ENCODE assay signal across 11 cellular contexts in genomic region chr22:37281646-37282384, GRCh38. TPM values are rescaled to one million over a fixed set of nuclear protein-coding genes. Genes with fewer than 3 reads are reported as not detected.
DNase-seq lines count a peak whose midpoint lies in the region; ATAC-seq, FAIRE-seq and TF ChIP-seq lines count a peak whose summit lies in the region.
"Had no signal": no experiment of that assay in that cellular context is flagged by ENCODE, and none has a peak within 500 bp of the region (broad histone marks: within the 10 kb centered on the region; RNA-seq: fewer than 3 reads in every experiment).

No MANE protein-coding gene starts in this region.

- no peaks in the 10 kb centered on the region for H3K79me2 ChIP-seq in endothelial cell of umbilical vein (ENCODE audit: control insufficient read depth, insufficient read depth, low read length)

- no peak for TF ChIP-seq CTCF in RWPE1 (conservative IDR thresholded peaks at IDR 0.05; ENCODE audit: low read depth)
- TF ChIP-seq CTCF in endothelial cell of umbilical vein (IDR thresholded peaks at IDR 0.05; ENCODE audit: extremely low read depth in 1 of 2, insufficient read depth in 1 of 2, low read depth in 1 of 2, low read length in 2 of 2) = no peak
- TF ChIP-seq CTCF in suprapubic skin (IDR thresholded peaks at IDR 0.05) = no peak

- H3K9me3 ChIP-seq in endothelial cell of umbilical vein (replicated peaks; ENCODE audit: control insufficient read depth, insufficient read depth, low read length) (no peaks in the 10 kb centered on the region), suprapubic skin (no peaks in the 10 kb centered on the region)
- H3K9me3 ChIP-seq: heart right ventricle had no signal

- peak overlapping the region; percentile 34 for H2AFZ ChIP-seq in endothelial cell of umbilical vein (ENCODE audit: low read depth, low read length)

- H3K27ac ChIP-seq in RWPE1 (peak overlapping the region; percentile 25; the same call in 1 of the 2 replicates), endothelial cell of umbilical vein (ENCODE audit: insufficient read depth, low read depth, low read length) (no peak overlapping the region), suprapubic skin (peak overlapping the region; percentile 18)

- H3K4me2 ChIP-seq in endothelial cell of umbilical vein (ENCODE audit: insufficient read depth, low read length) = peak overlapping the region; percentile 13

- dilution Hi-C loops in endothelial cell of umbilical vein (cut with MboI; ENCODE audit: extremely low pct_ligation_motif_present, low sequenced_read_pairs) = no loop called here

- H3K27me3 Mint-ChIP-seq in activated naive CD4-positive, alpha-beta T cell treated with anti-CD3 and anti-CD28 coated beads for 36 hours (ENCODE audit: low read depth) = no peaks in the 10 kb centered on the region

- TF ChIP-seq POLR2A in endothelial cell of umbilical vein (IDR thresholded peaks at IDR 0.05; ENCODE audit: low read depth, low read length) (no peak), suprapubic skin (IDR thresholded peaks at IDR 0.05) (no peak)

- FAIRE-seq in endothelial cell of umbilical vein (lab: Jason Lieb, UNC) = no peak

- H3K4me1 ChIP-seq in endothelial cell of umbilical vein (ENCODE audit: control insufficient read depth, extremely low read depth, insufficient read depth, low read length) (peaks cover 10% of the 10 kb centered on the region), suprapubic skin (no peaks in the 10 kb centered on the region)

- TF ChIP-seq EP300 in suprapubic skin (IDR thresholded peaks at IDR 0.05) = no peak

- peak overlapping the region; percentile 97 for H3K27ac Mint-ChIP-seq in activated naive CD4-positive, alpha-beta T cell treated with anti-CD3 and anti-CD28 coated beads for 36 hours

- ATAC-seq in HG02798 (IDR thresholded peaks at IDR 0.05; ENCODE audit: poor library complexity, unreplicated experiment) (no peak), HG02840 (IDR thresholded peaks at IDR 0.05; ENCODE audit: low FRiP score, unreplicated experiment) (no peak)

- H4K20me1 ChIP-seq in endothelial cell of umbilical vein (replicated peaks; ENCODE audit: control insufficient read depth, extremely low read depth, insufficient read depth, low read length) = no peaks in the 10 kb centered on the region

- H3K4me3 Mint-ChIP-seq in activated naive CD4-positive, alpha-beta T cell treated with anti-CD3 and anti-CD28 coated beads for 36 hours = peak overlapping the region; percentile 85

- H3K36me3 ChIP-seq in endothelial cell of umbilical vein (ENCODE audit: control insufficient read depth in 2 of 2, extremely low read depth in 1 of 2, insufficient read depth in 2 of 2, low read length in 2 of 2) (no peaks in the 10 kb centered on the region), suprapubic skin (no peaks in the 10 kb centered on the region)

- intact Hi-C loops in activated naive CD4-positive, alpha-beta T cell treated with anti-CD3 and anti-CD28 coated beads for 36 hours (cut with micrococcal nuclease) = loop anchor here (2.0 kb wide), 2 partner anchors 39 to 63 kb away; no protein-coding TSS in a partner anchor
- intact Hi-C loops in endothelial cell of umbilical vein (cut with micrococcal nuclease) = no loop called here

- no peak overlapping the region for H3K9ac ChIP-seq in endothelial cell of umbilical vein (replicated peaks; ENCODE audit: extremely low read depth, insufficient read depth, low read length)

- CTCF ChIA-PET in activated naive CD4-positive, alpha-beta T cell treated with anti-CD3 and anti-CD28 coated beads for 36 hours (lab: Charles Lee) = interaction anchor here (0.7 to 4.6 kb wide), 8 partner anchors 9 to 285 kb away, joined by 3 to 17 read pairs (median 5); no protein-coding TSS in a partner anchor
- CTCF ChIA-PET in RWPE1 (lab: Yijun Ruan, JAX) = no interaction called here
- CTCF ChIA-PET in endothelial cell of umbilical vein (lab: Charles Lee) = interaction anchor here (0.9 to 1.0 kb wide), 2 partner anchors 22 kb away, joined by 3 to 4 read pairs; no protein-coding TSS in a partner anchor

- H3K9me1 ChIP-seq in endothelial cell of umbilical vein (replicated peaks; ENCODE audit: control insufficient read depth, extremely low read depth, insufficient read depth, low read length) = no peaks in the 10 kb centered on the region

- peak; percentile 40 for DNase-seq in activated naive CD4-positive, alpha-beta T cell treated with anti-CD3 and anti-CD28 coated beads for 36 hours
- DNase-seq in activated naive CD4-positive, alpha-beta T cell (lab: John Stamatoyannopoulos, UW) = no peak
- no peak for DNase-seq in RWPE1 (ENCODE audit: low spot score)
- DNase-seq in endothelial cell of umbilical vein (ENCODE audit: low read depth, low spot score) = no peak
- no peak for DNase-seq in suprapubic skin (ENCODE audit: low spot score in 2 of 2)
- DNase-seq in DMS79 (lab: John Stamatoyannopoulos, UW) = no peak
- DNase-seq: cortex of kidney, NCI-H1694 treated with DMSO at 0.1 percent for 48 hours had no signal

- no peaks in the 10 kb centered on the region for H3K9me3 Mint-ChIP-seq in activated naive CD4-positive, alpha-beta T cell treated with anti-CD3 and anti-CD28 coated beads for 36 hours

- WGBS in suprapubic skin = 75% methylated on average over 12 of the region's 12 CpGs

- no peak overlapping the region for H3K4me3 ChIP-seq in endothelial cell of umbilical vein (replicated peaks in 1 of 3; ENCODE audit: insufficient read depth in 1 of 3, low read depth in 1 of 3, low read length in 3 of 3)
- H3K4me3 ChIP-seq in suprapubic skin = peak overlapping the region; percentile 39

- POLR2A ChIA-PET in RWPE1 (lab: Yijun Ruan, JAX; ENCODE audit: low non-redundant PET) = no interaction called here
- POLR2A ChIA-PET in endothelial cell of umbilical vein (lab: Charles Lee) = no interaction called here

- H3K27me3 ChIP-seq in endothelial cell of umbilical vein (ENCODE audit: control insufficient read depth in 2 of 2, insufficient read depth in 2 of 2, low read length in 2 of 2) (no peaks in the 10 kb centered on the region), suprapubic skin (peaks cover 59% of the 10 kb centered on the region)

- BruUV-seq in endothelial cell of umbilical vein (replicated peaks; lab: Mats Ljungman, UMichigan) = no TSS peak

- peaks cover 48% of the 10 kb centered on the region for H3K4me1 Mint-ChIP-seq in activated naive CD4-positive, alpha-beta T cell treated with anti-CD3 and anti-CD28 coated beads for 36 hours (ENCODE audit: low read depth)

- peaks cover 5% of the 10 kb centered on the region for H3K36me3 Mint-ChIP-seq in activated naive CD4-positive, alpha-beta T cell treated with anti-CD3 and anti-CD28 coated beads for 36 hours (ENCODE audit: low read depth)

TF ChIP-seq in endothelial cell of umbilical vein, 7 proteins besides CTCF, POLR2A, EP300 and RAD21:
- TF ChIP-seq MAX (IDR thresholded peaks at IDR 0.05; ENCODE audit: insufficient read depth, insufficient read length) = no peak
- no peak for TF ChIP-seq GATA2 (IDR thresholded peaks at IDR 0.05; ENCODE audit: insufficient read depth, insufficient read length, low read depth, low read length)
- TF ChIP-seq POLR2AphosphoS5 (IDR thresholded peaks at IDR 0.05; ENCODE audit: insufficient read depth, low read depth, low read length) = no peak
- no peak for TF ChIP-seq EZH2 (IDR thresholded peaks at IDR 0.05; ENCODE audit: borderline replicate concordance, low read depth, low read length, severe bottlenecking)
- no peak for TF ChIP-seq JUN (IDR thresholded peaks at IDR 0.05; ENCODE audit: borderline replicate concordance, insufficient read depth, insufficient read length, low read depth)
- no peak for TF ChIP-seq MYC (IDR thresholded peaks at IDR 0.05; ENCODE audit: low read depth, low read length)
- TF ChIP-seq FOS (IDR thresholded peaks at IDR 0.05; ENCODE audit: borderline replicate concordance, insufficient read depth, low read length) = no peak
TF ChIP-seq in endothelial cell of umbilical vein: peak in this region for 0.

RNA-seq across cellular contexts. Expression of gene CYTH4, which starts 0.5 kb away (rescaled TPM):
- total RNA-seq in activated naive CD4-positive, alpha-beta T cell treated with anti-CD3 and anti-CD28 coated beads for 36 hours = 10 to 100 TPM; 30.5 to 34.0 TPM
- total RNA-seq in endothelial cell of umbilical vein = not detected in 2 replicates
- polyA plus RNA-seq in endothelial cell of umbilical vein = 0.06 and 0.29 TPM in 2 replicates
- 0.10 TPM in 1 of 2 replicates, not detected in the other for polyA plus RNA-seq in endothelial cell of umbilical vein (2011; cell fraction: cytosol; rRNA removed)
- 0.11 and 0.27 TPM in 2 replicates for polyA plus RNA-seq in endothelial cell of umbilical vein (2011; cell fraction: nucleus; rRNA removed)
- polyA plus RNA-seq in endothelial cell of umbilical vein (2012) = 0.11 and 0.40 TPM in 2 replicates
- polyA minus RNA-seq in endothelial cell of umbilical vein = 0.17 and 0.63 TPM in 2 replicates
- not detected for polyA minus RNA-seq in endothelial cell of umbilical vein (2011; cell fraction: cytosol; rRNA and poly(A)+ RNA removed)
- polyA minus RNA-seq in endothelial cell of umbilical vein (2011; cell fraction: nucleus; rRNA and poly(A)+ RNA removed) = not detected in 2 replicates
- 1 to 10 TPM in 3 of 4 donors, under 1 TPM in 1; 0.55 to 4.3 (median 2.7) TPM for total RNA-seq in suprapubic skin

RNA-seq across cellular contexts. Expression of gene RAC2, which starts 37.7 kb away (rescaled TPM):
- total RNA-seq in activated naive CD4-positive, alpha-beta T cell treated with anti-CD3 and anti-CD28 coated beads for 36 hours = 100 to 1,000 TPM; 728 to 759 TPM
- total RNA-seq in endothelial cell of umbilical vein (111 and 122 TPM in 2 replicates), suprapubic skin (1 to 10 TPM; 1.9 to 3.9 (median 3.0) TPM)
- polyA plus RNA-seq in endothelial cell of umbilical vein = 181 and 196 TPM in 2 replicates
- 128 and 131 TPM in 2 replicates for polyA plus RNA-seq in endothelial cell of umbilical vein (2011; cell fraction: cytosol; rRNA removed)
- polyA plus RNA-seq in endothelial cell of umbilical vein (2011; cell fraction: nucleus; rRNA removed) = 62.5 and 70.8 TPM in 2 replicates
- polyA plus RNA-seq in endothelial cell of umbilical vein (2012) = 122 and 165 TPM in 2 replicates
- polyA minus RNA-seq in endothelial cell of umbilical vein = 92.2 and 107 TPM in 2 replicates
- polyA minus RNA-seq in endothelial cell of umbilical vein (2011; cell fraction: cytosol; rRNA and poly(A)+ RNA removed) = not detected
- 21.8 and 27.2 TPM in 2 replicates for polyA minus RNA-seq in endothelial cell of umbilical vein (2011; cell fraction: nucleus; rRNA and poly(A)+ RNA removed)

Comparison
In these comparisons a context has a peak if more than half of its experiments do, and no peak if none do; other contexts are left out.
1. RNA of gene CYTH4, which starts 0.5 kb away (total RNA-seq): 30.5 to 34.0 TPM in activated naive CD4-positive, alpha-beta T cell treated with anti-CD3 and anti-CD28 coated beads for 36 hours; 0.55 to 4.3 TPM in suprapubic skin and not detected in endothelial cell of umbilical vein; every median in the first group is over 4 times any median in the second.
2. RNA of gene RAC2, which starts 37.7 kb away (total RNA-seq): 728 to 759 TPM in activated naive CD4-positive, alpha-beta T cell treated with anti-CD3 and anti-CD28 coated beads for 36 hours and 111 to 122 TPM in endothelial cell of umbilical vein; 1.9 to 3.9 TPM in suprapubic skin; every median in the first group is over 10 times any median in the second.